In the genomic region with DNA sequence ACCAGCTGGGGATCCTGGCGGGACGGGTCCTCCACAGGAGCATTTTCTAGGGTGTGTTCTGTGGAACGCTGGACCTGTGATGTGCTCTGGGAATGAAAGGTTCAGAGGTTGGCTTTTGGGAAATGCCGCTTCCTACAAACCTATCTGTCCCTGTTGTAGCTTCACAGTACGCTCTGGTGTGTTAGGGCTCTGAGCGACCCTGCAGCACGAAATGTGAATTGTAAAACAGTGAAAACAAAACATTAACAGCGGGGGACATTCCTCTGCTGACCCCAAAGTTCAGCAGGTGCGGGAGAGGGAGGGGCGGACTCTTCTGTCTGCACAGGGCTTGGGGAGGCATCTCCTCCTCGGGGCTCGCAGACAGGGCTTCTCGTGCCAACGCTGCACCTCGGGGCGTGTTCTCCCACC, we compare ENCODE assay signal across 10 cellular contexts.
DNase-seq lines count a peak whose midpoint lies in the region; ATAC-seq, FAIRE-seq and TF ChIP-seq lines count a peak whose summit lies in the region.
"Had no signal": no experiment of that assay in that cellular context is flagged by ENCODE, and none has a peak within 500 bp of the region (broad histone marks: within the 10 kb centered on the region; RNA-seq: fewer than 3 reads in every experiment).

No MANE protein-coding gene starts in this region.

- H3K27ac ChIP-seq in breast epithelium (no peak overlapping the region), mammary epithelial cell (ENCODE audit: insufficient read depth, low read depth, low read length) (no peak overlapping the region), upper lobe of right lung (no peak overlapping the region)

- intact Hi-C loops in breast epithelium (cut with DNase I; ENCODE audit: low total_unique reads) (loop anchor here (2.0 kb wide), 1 partner anchor 22 kb away; no protein-coding TSS in a partner anchor), mammary epithelial cell (cut with micrococcal nuclease) (no loop called here), upper lobe of right lung (cut with DNase I) (no loop called here)

- DNase-seq in breast epithelium (ENCODE audit: low spot score in 2 of 2) (no peak), mammary epithelial cell (no peak), kidney epithelial cell (ENCODE audit: low read depth) (no peak), upper lobe of right lung (no peak), NCI-H2196 treated with DMSO at 0.1 percent for 48 hours (lab: John Stamatoyannopoulos, UW; ENCODE audit: unreplicated experiment) (no peak), H54 (ENCODE audit: insufficient read length, low spot score) (no peak), DMS79 (lab: John Stamatoyannopoulos, UW) (no peak)
- DNase-seq in activated naive CD4-positive, alpha-beta T cell treated with anti-CD3 and anti-CD28 coated beads, Interleukin-2, amount 50 U/mL, for 72 hours (ENCODE audit: low spot score in 2 of 2): no peak
- DNase-seq: MG63 had no signal

- in situ Hi-C loops in mammary epithelial cell (cut with MboI; ENCODE audit: low sequenced_read_pairs in 2 of 2): no loop called here

- H3K9me3 Mint-ChIP-seq in activated naive CD4-positive, alpha-beta T cell treated with anti-CD3 and anti-CD28 coated beads, Interleukin-2, amount 50 U/mL, for 72 hours: no peaks in the 10 kb centered on the region

- 53% methylated on average over 13 of the region's 16 CpGs for WGBS in mammary epithelial cell (ENCODE audit: low coverage, missing lambda C conversion rate)

- H3K27me3 ChIP-seq in breast epithelium (peaks cover 0 to 13% of the 10 kb centered on the region in 2 donors), mammary epithelial cell (ENCODE audit: insufficient read depth, low read length) (peaks cover 10% of the 10 kb centered on the region), kidney epithelial cell (ENCODE audit: control insufficient read depth, insufficient read depth, low read length) (peaks cover 7% of the 10 kb centered on the region), upper lobe of right lung (no peaks in the 10 kb centered on the region)
- H3K27me3 ChIP-seq: MG63 had no signal

- H4K20me1 ChIP-seq in mammary epithelial cell (ENCODE audit: insufficient read depth, low read length): no peaks in the 10 kb centered on the region

- no peak for FAIRE-seq in H54 (lab: Jason Lieb, UNC)
- FAIRE-seq: colon had no signal

- no peak for TF ChIP-seq POLR2A in breast epithelium (IDR thresholded peaks at IDR 0.05)
- no peak for TF ChIP-seq POLR2A in H54 (IDR thresholded peaks at IDR 0.05; ENCODE audit: low read depth, low read length)

- H2AFZ ChIP-seq in mammary epithelial cell (ENCODE audit: low read depth, low read length): no peak overlapping the region

- H3K4me1 ChIP-seq in breast epithelium (no peaks in the 10 kb centered on the region), mammary epithelial cell (ENCODE audit: insufficient read depth, low read length) (no peaks in the 10 kb centered on the region), upper lobe of right lung (no peaks in the 10 kb centered on the region)

- dilution Hi-C loops in mammary epithelial cell (cut with HindIII; ENCODE audit: low sequenced_read_pairs): no loop called here

- H3K9me3 ChIP-seq in breast epithelium (no peaks in the 10 kb centered on the region), mammary epithelial cell (replicated peaks; ENCODE audit: insufficient read depth, low read length) (no peaks in the 10 kb centered on the region), upper lobe of right lung (no peaks in the 10 kb centered on the region)
- H3K9me3 ChIP-seq: MG63 had no signal

- no peak overlapping the region for H3K4me2 ChIP-seq in mammary epithelial cell (ENCODE audit: insufficient read depth, low read depth, low read length)

- TF ChIP-seq CTCF in breast epithelium (IDR thresholded peaks at IDR 0.05) (no peak), mammary epithelial cell (conservative IDR thresholded peaks at IDR 0.05 in 1 of 2, IDR thresholded peaks at IDR 0.05 in 1 of 2; ENCODE audit: extremely low read depth in 1 of 2, insufficient read depth in 1 of 2, low read depth in 1 of 2, low read length in 2 of 2) (no peak), kidney epithelial cell (IDR thresholded peaks at IDR 0.05; ENCODE audit: insufficient read depth, low read length, poor library complexity, severe bottlenecking) (no peak), upper lobe of right lung (IDR thresholded peaks at IDR 0.05) (no peak)

- H3K79me2 ChIP-seq in mammary epithelial cell (ENCODE audit: insufficient read depth, low read length): no peaks in the 10 kb centered on the region

- H3K9ac ChIP-seq in mammary epithelial cell (ENCODE audit: insufficient read depth, low read length): no peak overlapping the region

- H3K36me3 Mint-ChIP-seq in activated naive CD4-positive, alpha-beta T cell treated with anti-CD3 and anti-CD28 coated beads, Interleukin-2, amount 50 U/mL, for 72 hours: no peaks in the 10 kb centered on the region

- CTCF ChIA-PET in mammary epithelial cell (lab: Charles Lee; ENCODE audit: low non-redundant PET): no interaction called here

- H3K4me3 ChIP-seq in breast epithelium (peak overlapping the region; percentile 26 to 54 (median 35)), mammary epithelial cell (replicated peaks in 1 of 3; ENCODE audit: insufficient read depth in 1 of 3, low read depth in 2 of 3, low read length in 3 of 3) (no peak overlapping the region), kidney epithelial cell (ENCODE audit: low read depth, low read length) (peak overlapping the region; percentile 56), upper lobe of right lung (peak overlapping the region; percentile 47)
- H3K4me3 ChIP-seq: MG63 had no signal

- no peaks in the 10 kb centered on the region for H3K36me3 ChIP-seq in breast epithelium
- H3K36me3 ChIP-seq in mammary epithelial cell (ENCODE audit: insufficient read depth, low read length): no peaks in the 10 kb centered on the region
- H3K36me3 ChIP-seq in kidney epithelial cell (ENCODE audit: control insufficient read depth, insufficient read depth, low read length): no peaks in the 10 kb centered on the region
- H3K36me3 ChIP-seq in upper lobe of right lung: no peaks in the 10 kb centered on the region
- H3K36me3 ChIP-seq: MG63 had no signal

- peak; percentile 66 to 73 for ATAC-seq in activated naive CD4-positive, alpha-beta T cell treated with anti-CD3 and anti-CD28 coated beads, Interleukin-2, amount 50 U/mL, for 72 hours
- ATAC-seq in upper lobe of right lung: peak; percentile 11

- no peak overlapping the region for H3K27ac Mint-ChIP-seq in activated naive CD4-positive, alpha-beta T cell treated with anti-CD3 and anti-CD28 coated beads, Interleukin-2, amount 50 U/mL, for 72 hours

- no TSS peak for BruUV-seq in mammary epithelial cell (replicated peaks; lab: Mats Ljungman, UMichigan)

Comparison
In these comparisons a context has a peak if more than half of its experiments do, and no peak if none do; other contexts are left out.
1. H3K4me3 ChIP-seq: peak in breast epithelium (3 of 3), kidney epithelial cell (single experiment) and upper lobe of right lung (single experiment); none in mammary epithelial cell (0 of 3).